ENCODE assay signal across 9 cellular contexts in genomic region chr9:19174127-19174921, GRCh38. TPM values are rescaled to one million over a fixed set of nuclear protein-coding genes. Genes with fewer than 3 reads are reported as not detected.
DNase-seq lines count a peak whose midpoint lies in the region; TF ChIP-seq lines count a peak whose summit lies in the region.
"Had no signal": no experiment of that assay in that cellular context is flagged by ENCODE, and none has a peak within 500 bp of the region (broad histone marks: within the 10 kb centered on the region; RNA-seq: fewer than 3 reads in every experiment).

No MANE protein-coding gene starts in this region.

- H3K27me3 Mint-ChIP-seq in brain (no peaks in the 10 kb centered on the region), immature natural killer cell (ENCODE audit: low read depth in 3 of 3) (peaks cover 0 to 5% (median 2%) of the 10 kb centered on the region in 3 donors)

- H3K4me1 ChIP-seq in ACC112 (ENCODE audit: control insufficient read depth, insufficient read depth, low read length, unreplicated experiment) (peaks cover 26% of the 10 kb centered on the region), SJSA1 (replicated peaks) (no peaks in the 10 kb centered on the region)

- H3K4me3 ChIP-seq in ACC112 (ENCODE audit: low read depth, low read length), result no peak overlapping the region
- H3K4me3 ChIP-seq in HFF-Myc (replicated peaks; ENCODE audit: low read depth, low read length), result no peak overlapping the region
- H3K4me3 ChIP-seq in SJSA1, result no peak overlapping the region
- H3K4me3 ChIP-seq: skin epidermis had no signal

- H3K79me2 ChIP-seq in ACC112 (ENCODE audit: control insufficient read depth, insufficient read depth, low read length, unreplicated experiment), result no peaks in the 10 kb centered on the region

- H3K27ac ChIP-seq in ACC112 (ENCODE audit: low read depth, low read length) (peak overlapping the region; percentile 74), SJSA1 (no peak overlapping the region)

- DNase-seq in HFF-Myc (ENCODE audit: extremely low read depth, low read depth), result peak; percentile 49
- DNase-seq in LoVo (ENCODE audit: low spot score), result peak; percentile 74
- DNase-seq in SJSA1 (ENCODE audit: low read depth in 1 of 2, low spot score in 2 of 2), result peak; percentile 47 to 72
- peak; percentile 54 to 56 (median 55) for DNase-seq in immature natural killer cell
- DNase-seq in stimulated activated CD4-positive, alpha-beta T cell treated with anti-CD3 and anti-CD28 coated beads, Interleukin-12 subunit alpha, Interleukin-12 subunit beta, amount 100 ng/mL, for 48 hours (ENCODE audit: low read depth in 2 of 3, low spot score in 1 of 3), result peak in 2 of 3 donors; percentile 11 to 29

- H3K4me1 Mint-ChIP-seq in brain (no peaks in the 10 kb centered on the region), immature natural killer cell (peaks cover 16% of the 10 kb centered on the region in 2 donors)

- no peaks in the 10 kb centered on the region for H3K36me3 Mint-ChIP-seq in brain
- H3K36me3 Mint-ChIP-seq in immature natural killer cell, result no peaks in the 10 kb centered on the region

- no peaks in the 10 kb centered on the region for H3K27me3 ChIP-seq in ACC112 (ENCODE audit: insufficient read depth, low read length)
- no peaks in the 10 kb centered on the region for H3K27me3 ChIP-seq in SJSA1 (replicated peaks)

- H3K27ac Mint-ChIP-seq in brain (peak overlapping the region in 2 of 5 experiments; percentile 66 to 71), immature natural killer cell (peak overlapping the region in 5 of 6 donors; percentile 28 to 89 (median 53))

- H3K4me3 Mint-ChIP-seq in brain (peak overlapping the region in 4 of 5 experiments; percentile 38 to 52 (median 50)), immature natural killer cell (peak overlapping the region in 1 of 5 donors; percentile 5)

- H3K36me3 ChIP-seq in ACC112 (ENCODE audit: insufficient read depth, low read length) (no peaks in the 10 kb centered on the region), SJSA1 (no peaks in the 10 kb centered on the region)

- no peaks in the 10 kb centered on the region for H3K9me3 ChIP-seq in SJSA1 (replicated peaks)

- peak overlapping the region; percentile 95 for H2AFZ ChIP-seq in ACC112 (ENCODE audit: low read length, unreplicated experiment)

- no peaks in the 10 kb centered on the region for H3K9me3 Mint-ChIP-seq in brain
- H3K9me3 Mint-ChIP-seq in immature natural killer cell, result no peaks in the 10 kb centered on the region

- TF ChIP-seq CTCF in GM12874 (IDR thresholded peaks at IDR 0.05; ENCODE audit: insufficient read depth, low read depth, low read length) (peak; percentile 43), HFF-Myc (IDR thresholded peaks at IDR 0.05; ENCODE audit: low read depth, low read length, missing control alignments) (peak; percentile 49), brain (conservative IDR thresholded peaks at IDR 0.05) (peak; percentile 86 to 88)

RNA-seq across cellular contexts. Expression of gene PLIN2, which starts 47.0 kb away (rescaled TPM):
- 24.2 and 27.6 TPM in 2 replicates for total RNA-seq in SJSA1 (2014; rRNA removed; shearing (Covaris generic))
- polyA plus RNA-seq in brain (ENCODE audit: insufficient read depth, low read depth, low replicate concordance), result 101 TPM
- polyA plus RNA-seq in immature natural killer cell, result 10 to 100 TPM; 40.0 to 79.1 (median 41.5) TPM

RNA-seq across cellular contexts. Expression of gene DENND4C, which starts 56.2 kb away (rescaled TPM):
- total RNA-seq in SJSA1 (2014; rRNA removed; shearing (Covaris generic)), result 10.6 and 14.8 TPM in 2 replicates
- polyA plus RNA-seq in brain (ENCODE audit: insufficient read depth, low read depth, low replicate concordance) (16.0 TPM), immature natural killer cell (10 to 100 TPM; 40.6 to 49.1 (median 44.5) TPM)

Comparison
In these comparisons a context has a peak if more than half of its experiments do, and no peak if none do; other contexts are left out.
1. DNase-seq: peak in every context shown above with its lines; median percentile 74 in LoVo; 60 in SJSA1; 55 in immature natural killer cell; 49 in HFF-Myc; 20 in stimulated activated CD4-positive, alpha-beta T cell treated with anti-CD3 and anti-CD28 coated beads, Interleukin-12 subunit alpha, Interleukin-12 subunit beta, amount 100 ng/mL, for 48 hours.